ENCODE assay signal across 9 cellular contexts in the genomic region with DNA sequence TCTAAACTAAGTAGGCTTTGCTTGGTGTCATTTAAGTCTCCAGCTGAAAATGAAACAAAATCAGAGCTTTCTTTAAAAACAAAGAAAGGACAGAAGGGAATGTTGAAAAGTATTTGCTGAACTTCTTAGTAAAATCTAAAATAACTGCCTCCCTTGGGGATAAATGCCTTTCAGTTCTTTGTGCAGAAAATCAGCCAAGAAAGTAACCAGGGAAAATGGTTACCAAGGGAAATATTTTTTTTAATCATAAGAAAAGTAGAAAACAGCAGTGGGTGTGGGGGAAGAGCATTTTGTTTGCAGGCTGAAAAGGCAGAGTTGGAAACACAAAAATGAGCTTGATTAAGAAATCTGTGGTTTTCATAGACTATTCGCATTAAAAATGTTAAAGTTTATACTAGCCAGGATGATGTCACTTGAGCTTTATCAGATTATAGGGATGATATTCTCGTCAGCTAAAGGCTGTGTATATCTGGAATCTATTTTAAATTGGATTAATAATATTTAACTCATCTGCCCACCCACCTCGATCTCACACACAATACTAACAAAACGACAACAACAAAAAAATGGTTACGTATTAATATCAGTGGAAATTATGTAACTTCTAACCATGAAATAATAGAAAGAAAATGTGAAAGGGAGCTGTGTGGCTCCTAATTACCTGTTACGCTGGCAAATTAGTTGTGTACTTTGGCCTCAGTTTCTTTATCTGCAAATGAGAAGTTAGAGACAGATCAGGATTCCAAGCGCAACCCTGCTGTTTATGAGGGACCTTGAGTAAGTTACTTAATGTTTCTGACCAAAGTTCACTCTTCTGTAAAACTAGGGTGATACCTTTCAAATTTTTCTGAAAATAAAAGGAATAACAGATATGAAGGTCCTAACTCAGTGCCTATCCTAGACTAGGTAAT. TPM values are rescaled to one million over a fixed set of nuclear protein-coding genes. Genes with fewer than 3 reads are reported as not detected.
A peak's percentile ranks its signal among the peaks of the same experiment; 100 is the strongest.
DNase-seq lines count a peak whose midpoint lies in the region; ATAC-seq and TF ChIP-seq lines count a peak whose summit lies in the region.
"Had no signal": no experiment of that assay in that cellular context is flagged by ENCODE, and none has a peak within 500 bp of the region (broad histone marks: within the 10 kb centered on the region; RNA-seq: fewer than 3 reads in every experiment).

A gene (minus strand): TSS at position 51 of the 911 bp plus-strand sequence. CDS start 13,124 bp downstream, outside the sequence.

- H3K23me2 ChIP-seq in H9 (ENCODE audit: insufficient read length, low read depth, low read length, poor library complexity, severe bottlenecking), result no peaks in the 10 kb centered on the region

- no peak within 1 kb of the TSS for H3K18ac ChIP-seq in H9 (ENCODE audit: insufficient read length, low read depth, low read length)

- H3K27ac Mint-ChIP-seq in H9, result peak within 1 kb of the TSS in 2 of 3 experiments; percentile 36 to 77; a peak in 3 of 7 replicates

- no peaks in the 10 kb centered on the region for H3K9me3 Mint-ChIP-seq in H9

- H3K36me3 Mint-ChIP-seq in H9 (ENCODE audit: insufficient read depth in 1 of 3, low read depth in 3 of 3), result no peaks in the 10 kb centered on the region

- H3K4ac ChIP-seq in H9 (ENCODE audit: low read depth, low read length), result no peak within 1 kb of the TSS

- H2BK5ac ChIP-seq in H9 (ENCODE audit: insufficient read length, low read length), result no peak within 1 kb of the TSS

- intact Hi-C loops in lower lobe of right lung (cut with DNase I), result no loop called here
- intact Hi-C loops in colonic mucosa (cut with DNase I), result no loop called here

- H3K23ac ChIP-seq in H9 (ENCODE audit: insufficient read length, low read depth, low read length), result no peak within 1 kb of the TSS

- H2BK120ac ChIP-seq in H9 (ENCODE audit: low read depth, low read length, poor library complexity, severe bottlenecking), result no peak within 1 kb of the TSS

- H2BK15ac ChIP-seq in H9 (ENCODE audit: low read depth, low read length), result no peak within 1 kb of the TSS

- H3K4me2 ChIP-seq in H9 (ENCODE audit: insufficient read depth, insufficient read length, low read length), result no peak within 1 kb of the TSS

- no CpG with 5 or more reads among the region's 7 CpGs for WGBS in H9 (ENCODE audit: extremely low coverage, insufficient read length, low lambda C conversion rate)

- H4K8ac ChIP-seq in H9 (replicated peaks; ENCODE audit: insufficient read length, low read depth, low read length), result no peak within 1 kb of the TSS

- no peak within 1 kb of the TSS for H3K56ac ChIP-seq in H9 (ENCODE audit: insufficient read length, low read depth, low read length)

- no peak within 1 kb of the TSS for H4K91ac ChIP-seq in H9 (ENCODE audit: insufficient read length, low read depth, low read length)

- no peak for DNase-seq in H9
- DNase-seq in cerebellum (ENCODE audit: low spot score), result no peak
- no peak for DNase-seq in lower lobe of right lung
- no peak for DNase-seq in SW480 (ENCODE audit: low spot score)
- no peak for DNase-seq in stimulated activated naive CD4-positive, alpha-beta T cell treated with Interleukin-2 at 50 U/mL for 16 hours (lab: John Stamatoyannopoulos, UW)
- DNase-seq in colonic mucosa, result no peak
- DNase-seq: NCI-H146 had no signal

- peaks cover 0 to 13% of the 10 kb centered on the region in 2 experiments; a peak in 2 of 4 replicates for H3K4me1 Mint-ChIP-seq in H9

- H3K27ac ChIP-seq in H9 (ENCODE audit: insufficient read length, low read depth, low read length) (no peak within 1 kb of the TSS), lower lobe of right lung (peak within 1 kb of the TSS; percentile 50), colonic mucosa (no peak within 1 kb of the TSS)

- no peak within 1 kb of the TSS for H2BK20ac ChIP-seq in H9 (ENCODE audit: low read depth, low read length, poor library complexity, severe bottlenecking)

- H3K14ac ChIP-seq in H9 (ENCODE audit: insufficient read depth, low read length), result no peak within 1 kb of the TSS

- H3T11ph ChIP-seq in H9 (ENCODE audit: low read length), result no peak within 1 kb of the TSS

- H3K4me1 ChIP-seq in H9 (ENCODE audit: insufficient read depth, low read length) (no peaks in the 10 kb centered on the region), lower lobe of right lung (peaks cover 12% of the 10 kb centered on the region), colonic mucosa (no peaks in the 10 kb centered on the region)

- H3K36me3 ChIP-seq in lower lobe of right lung (no peaks in the 10 kb centered on the region), colonic mucosa (no peaks in the 10 kb centered on the region)

- no peaks in the 10 kb centered on the region for H3K79me2 ChIP-seq in H9 (ENCODE audit: insufficient read depth, low read length)

- ATAC-seq in lower lobe of right lung (no peak), GM19452 (IDR thresholded peaks at IDR 0.05; ENCODE audit: unreplicated experiment) (no peak)

- no peak within 1 kb of the TSS for H2AK5ac ChIP-seq in H9 (ENCODE audit: insufficient read length, low read length)

- H3K4me3 ChIP-seq in lower lobe of right lung (peak within 1 kb of the TSS; percentile 17), colonic mucosa (no peak within 1 kb of the TSS)

- H3K9ac ChIP-seq in H9 (ENCODE audit: extremely low read depth, insufficient read length, low read length), result no peak within 1 kb of the TSS
- no peak within 1 kb of the TSS for H3K9ac ChIP-seq in colonic mucosa (ENCODE audit: low read depth in 2 of 2, low read length in 2 of 2)

- H3K4me3 Mint-ChIP-seq in H9, result no peak within 1 kb of the TSS

- no peak within 1 kb of the TSS for H4K5ac ChIP-seq in H9 (ENCODE audit: insufficient read length, low read depth, low read length)

- no peak for TF ChIP-seq CTCF in H9 (conservative IDR thresholded peaks at IDR 0.05)
- TF ChIP-seq CTCF in lower lobe of right lung (IDR thresholded peaks at IDR 0.05), result no peak
- no peak for TF ChIP-seq CTCF in subcutaneous adipose tissue (IDR thresholded peaks at IDR 0.05; ENCODE audit: low read depth)
- TF ChIP-seq CTCF in colonic mucosa (IDR thresholded peaks at IDR 0.05), result no peak

- no peaks in the 10 kb centered on the region for H4K20me1 ChIP-seq in H9 (ENCODE audit: control insufficient read depth, insufficient read depth, insufficient read length)

- H3K27me3 ChIP-seq in H9 (ENCODE audit: insufficient read depth, low read length) (no peaks in the 10 kb centered on the region), lower lobe of right lung (ENCODE audit: low read depth) (no peaks in the 10 kb centered on the region), colonic mucosa (no peaks in the 10 kb centered on the region)

- no peaks in the 10 kb centered on the region for H3K79me1 ChIP-seq in H9 (ENCODE audit: insufficient read depth, low read depth, low read length, poor library complexity, severe bottlenecking)

- no peaks in the 10 kb centered on the region for H3K9me3 ChIP-seq in H9 (ENCODE audit: control insufficient read depth, low read depth, low read length)
- H3K9me3 ChIP-seq in lower lobe of right lung, result no peaks in the 10 kb centered on the region
- H3K9me3 ChIP-seq in colonic mucosa, result no peaks in the 10 kb centered on the region

- H3K27me3 Mint-ChIP-seq in H9 (ENCODE audit: low read depth), result no peaks in the 10 kb centered on the region

- no peak within 1 kb of the TSS for H2AFZ ChIP-seq in H9 (ENCODE audit: low read length)

- H2BK12ac ChIP-seq in H9 (ENCODE audit: insufficient read length, low read depth, low read length), result no peak within 1 kb of the TSS

RNA-seq across cellular contexts. Expression of the gene that starts here (rescaled TPM):
- total RNA-seq in H9 (2021) (not detected in 2 replicates), cerebellum (10.1 TPM), lower lobe of right lung (9.4 TPM), subcutaneous adipose tissue (100 to 1,000 TPM in 1 of 4 donors, 10 to 100 TPM in 3; 57.8 to 131 (median 71.2) TPM), colonic mucosa (1 to 10 TPM in 1 of 2 donors, under 1 TPM in 1; 0.30 to 3.8 TPM)
